1 cellular context compared by ENCODE assay signal in the genomic region with DNA sequence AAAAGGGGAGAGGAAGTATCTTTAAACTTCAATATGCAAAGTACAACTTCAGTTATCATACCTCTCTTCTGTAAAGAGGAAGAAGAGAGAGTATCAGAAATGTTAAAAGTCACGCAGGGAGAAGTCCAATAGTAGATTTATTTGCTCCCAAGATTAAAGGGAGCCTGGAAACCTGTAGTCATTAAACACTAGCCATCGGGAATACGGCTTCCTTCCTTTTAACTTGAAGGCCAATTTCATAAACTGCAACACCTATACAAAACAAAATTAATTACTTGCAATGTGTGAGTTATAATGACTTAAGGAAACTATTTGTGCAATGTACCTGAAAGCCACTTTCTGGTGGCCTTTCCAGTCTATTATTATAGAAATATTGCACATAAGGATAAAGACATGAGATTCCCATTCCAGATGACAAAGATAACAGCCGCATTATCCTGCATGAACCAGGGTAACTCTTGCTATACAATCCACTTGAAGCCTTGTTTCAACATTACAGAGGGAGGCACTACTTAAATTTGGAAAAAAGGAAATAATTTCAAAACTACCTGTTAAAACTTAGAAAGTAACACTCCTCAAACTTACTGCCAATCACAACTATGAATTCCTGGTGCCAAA.
TF ChIP-seq lines count a peak whose summit lies in the region.

No MANE protein-coding gene starts in this region.

TF ChIP-seq in H1, 55 proteins besides CTCF, POLR2A, EP300 and RAD21 (continued from another document):
- TF ChIP-seq RXRA (IDR thresholded peaks at IDR 0.05; ENCODE audit: insufficient read depth, low read depth, low read length) = no peak
- TF ChIP-seq CBX5 (IDR thresholded peaks at IDR 0.05; ENCODE audit: low read depth, low read length) = no peak
- no peak for TF ChIP-seq EGR1 (IDR thresholded peaks at IDR 0.05; ENCODE audit: borderline replicate concordance, low read depth, low read length)
- TF ChIP-seq, protein P1, sequence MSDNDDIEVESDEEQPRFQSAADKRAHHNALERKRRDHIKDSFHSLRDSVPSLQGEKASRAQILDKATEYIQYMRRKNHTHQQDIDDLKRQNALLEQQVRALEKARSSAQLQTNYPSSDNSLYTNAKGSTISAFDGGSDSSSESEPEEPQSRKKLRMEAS (IDR thresholded peaks at IDR 0.05) = no peak
- no peak for TF ChIP-seq YY1 (IDR thresholded peaks at IDR 0.05; ENCODE audit: low read depth, low read length)
